In the genomic region with DNA sequence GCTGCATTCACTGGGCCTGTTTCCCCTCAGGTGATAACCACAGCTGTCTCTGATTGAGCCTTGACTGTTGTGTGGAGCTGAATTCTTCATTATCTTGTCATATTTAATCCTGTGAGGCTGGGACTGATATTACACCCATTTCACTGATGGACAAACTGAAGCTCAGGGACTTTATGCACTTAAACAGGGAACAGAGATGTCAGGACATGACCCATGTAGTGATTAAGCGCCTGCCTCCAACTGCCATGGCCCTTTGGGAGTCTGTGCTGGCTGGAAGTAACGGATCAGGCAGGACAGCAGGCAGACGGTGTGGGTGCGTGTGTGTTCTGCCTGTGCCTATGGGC, we compare ENCODE assay signal across 9 cellular contexts. TPM values are rescaled to one million over a fixed set of nuclear protein-coding genes. Genes with fewer than 3 reads are reported as not detected.
A peak's percentile ranks its signal among the peaks of the same experiment; 100 is the strongest.
DNase-seq lines count a peak whose midpoint lies in the region; ATAC-seq, FAIRE-seq and TF ChIP-seq lines count a peak whose summit lies in the region.
"Had no signal": no experiment of that assay in that cellular context is flagged by ENCODE, and none has a peak within 500 bp of the region (broad histone marks: within the 10 kb centered on the region; RNA-seq: fewer than 3 reads in every experiment).

No MANE protein-coding gene starts in this region.

- peaks cover 49 to 98% of the 10 kb centered on the region in 2 donors for H3K4me1 ChIP-seq in adrenal gland (replicated peaks in 1 of 2)
- H3K4me1 ChIP-seq in HepG2 (ENCODE audit: insufficient read depth, low read length): peaks cover 28% of the 10 kb centered on the region
- peaks cover 89% of the 10 kb centered on the region for H3K4me1 ChIP-seq in stomach smooth muscle (ENCODE audit: control insufficient read depth, insufficient read depth, low read length)

- H4K20me1 ChIP-seq in HepG2 (ENCODE audit: insufficient read depth, low read length): no peaks in the 10 kb centered on the region

- 69 to 81% (median 71%) methylated on average over 4 of the region's 4 CpGs for WGBS in adrenal gland, 4 donors
- WGBS in HepG2 (ENCODE audit: low lambda C conversion rate): 96% methylated on average over 3 of the region's 4 CpGs

- CTCF ChIA-PET in HepG2 (lab: Yijun Ruan, JAX; ENCODE audit: low intra/inter-chr PET ratio, low total read pairs): interaction anchor here (1.7 kb wide), 1 partner anchor 16 kb away, joined by 3 read pairs; no protein-coding TSS in a partner anchor

- no TSS peak for BruUV-seq in HepG2 (replicated peaks; lab: Mats Ljungman, UMichigan)

- H3K36me3 ChIP-seq in adrenal gland (replicated peaks in 1 of 2): peaks cover 0 to 6% of the 10 kb centered on the region in 2 donors
- 0 out of 5 replicates have a peak, but pooled peaks cover 0 to 9% of the 10 kb centered on the region in 2 experiments for H3K36me3 ChIP-seq in HepG2 (replicated peaks in 1 of 2; ENCODE audit: control insufficient read depth in 1 of 2, insufficient read depth in 2 of 2, low read length in 2 of 2)
- H3K36me3 ChIP-seq in stomach smooth muscle (ENCODE audit: control insufficient read depth in 2 of 2, insufficient read depth in 2 of 2, low read length in 2 of 2): peaks cover 0 to 12% of the 10 kb centered on the region in 2 donors

- in situ Hi-C loops in HepG2 (cut with HindIII; ENCODE audit: extremely low pct_ligation_motif_present, low pct_unique_long_range_greater_than_20kb): no loop called here

- H3K27ac ChIP-seq in adrenal gland (peak overlapping the region; percentile 54 to 92 (median 76)), HepG2 (ENCODE audit: extremely low read length, insufficient read depth, low read length) (no peak overlapping the region), stomach smooth muscle (ENCODE audit: low read length) (peak overlapping the region; percentile 62)

- no peak overlapping the region for H3K4me2 ChIP-seq in HepG2 (ENCODE audit: low read depth, low read length)

- H3K9ac ChIP-seq in HepG2 (ENCODE audit: insufficient read depth, low read depth, low read length) (no peak overlapping the region), stomach smooth muscle (ENCODE audit: low read length in 2 of 2) (peak overlapping the region; percentile 31 to 47)

- no peak for TF ChIP-seq POLR2A in NB4 (IDR thresholded peaks at IDR 0.05; ENCODE audit: extremely low read depth, insufficient read length)
- TF ChIP-seq POLR2A in adrenal gland (IDR thresholded peaks at IDR 0.05): no peak
- TF ChIP-seq POLR2A in HepG2 (IDR thresholded peaks at IDR 0.05; ENCODE audit: insufficient read depth in 1 of 2, low read depth in 2 of 2, low read length in 2 of 2): no peak

- H3K27me3 ChIP-seq in adrenal gland (no peaks in the 10 kb centered on the region), HepG2 (ENCODE audit: control insufficient read depth in 1 of 2, insufficient read depth in 2 of 2, low read length in 2 of 2) (no peaks in the 10 kb centered on the region), stomach smooth muscle (ENCODE audit: control insufficient read depth in 1 of 2, insufficient read depth in 2 of 2, low read length in 2 of 2) (no peaks in the 10 kb centered on the region)

- H3K4me3 ChIP-seq in NB4 (ENCODE audit: low read depth, low read length) (peak overlapping the region; percentile 51), adrenal gland (no peak overlapping the region), HepG2 (replicated peaks in 1 of 3; ENCODE audit: insufficient read depth in 1 of 3, low read depth in 2 of 3, low read length in 3 of 3) (no peak overlapping the region), stomach smooth muscle (ENCODE audit: low read length in 2 of 2) (no peak overlapping the region)
- H3K4me3 ChIP-seq: mucosa of descending colon had no signal

- no peak for ATAC-seq in HepG2
- ATAC-seq in HG02970 (IDR thresholded peaks at IDR 0.05; ENCODE audit: low FRiP score, unreplicated experiment): no peak

- no peak for TF ChIP-seq EP300 in HepG2 (IDR thresholded peaks at IDR 0.05; ENCODE audit: low read depth in 2 of 2, low read length in 2 of 2)
- TF ChIP-seq EP300 in HepG2 (CRISPR knock-in tag; IDR thresholded peaks at IDR 0.05; ENCODE audit: borderline replicate concordance): no peak

- intact Hi-C loops in adrenal gland (cut with DNase I): no loop called here
- intact Hi-C loops in HepG2 (cut with micrococcal nuclease; ENCODE audit: unreplicated experiment): no loop called here

- DNase-seq in NB4 (ENCODE audit: low read depth) (no peak), adrenal gland (no peak), HepG2 (ENCODE audit: low spot score) (no peak), hepatic stellate cell (ENCODE audit: low spot score) (no peak), inferior parietal cortex (ENCODE audit: extremely low spot score) (no peak)
- DNase-seq: NCI-H1436 had no signal

- no peak for TF ChIP-seq RAD21 in HepG2 (CRISPR knock-in tag; IDR thresholded peaks at IDR 0.05)

- H3K79me2 ChIP-seq in HepG2 (ENCODE audit: insufficient read depth, low read length): peaks cover 26% of the 10 kb centered on the region

- FAIRE-seq in HepG2 (lab: Jason Lieb, UNC): no peak

- POLR2A ChIA-PET in HepG2 (lab: Yijun Ruan, JAX): interaction anchor here (1.4 kb wide), 1 partner anchor 17 kb away, joined by 3 read pairs; no protein-coding TSS in a partner anchor

- H3K9me3 ChIP-seq in adrenal gland (replicated peaks in 1 of 3) (no peaks in the 10 kb centered on the region), HepG2 (ENCODE audit: low read length) (no peaks in the 10 kb centered on the region), stomach smooth muscle (ENCODE audit: control insufficient read depth in 2 of 2, low read length in 2 of 2) (no peaks in the 10 kb centered on the region)
- H3K9me3 ChIP-seq: mucosa of descending colon had no signal

- TF ChIP-seq CTCF in NB4 (IDR thresholded peaks at IDR 0.05; ENCODE audit: low read depth, low read length) (no peak), adrenal gland (IDR thresholded peaks at IDR 0.05) (no peak), HepG2 (CRISPR knock-in tag; IDR thresholded peaks at IDR 0.05) (no peak)

- no peak overlapping the region for H2AFZ ChIP-seq in HepG2 (ENCODE audit: low read length)

RNA-seq across cellular contexts. Expression of a gene that starts 7.5 kb away (rescaled TPM):
- total RNA-seq in adrenal gland (100 to 1,000 TPM; 109 to 275 (median 206) TPM), HepG2 (2016; rRNA removed; fragmentation: Illumina TruSeq; extraction: Trizol) (34.5 and 51.1 TPM in 2 replicates)
- polyA plus RNA-seq in adrenal gland (100 to 1,000 TPM; 133 to 163 (median 157) TPM), HepG2 (2011; rRNA removed) (66.1 and 66.2 TPM in 2 replicates)
- total RNA-seq in HepG2 (2016; cell fraction: cytosol; rRNA removed; fragmentation: Illumina TruSeq; extraction: Trizol; ENCODE audit: low read depth): 26.6 and 32.1 TPM in 2 replicates
- 33.4 and 51.3 TPM in 2 replicates for total RNA-seq in HepG2 (2016; cell fraction: insoluble cytoplasmic fraction; rRNA removed; fragmentation: Illumina TruSeq; extraction: Trizol)
- 43.7 and 48.0 TPM in 2 replicates for total RNA-seq in HepG2 (2016; cell fraction: membrane; rRNA removed; fragmentation: Illumina TruSeq; extraction: Trizol)
- 26.6 and 32.5 TPM in 2 replicates for total RNA-seq in HepG2 (2016; cell fraction: nucleus; rRNA removed; fragmentation: Illumina TruSeq; extraction: Trizol)
- polyA plus RNA-seq in HepG2 (2011; cell fraction: cytosol; rRNA removed): 64.5 and 77.2 TPM in 2 replicates
- polyA plus RNA-seq in HepG2 (2011; cell fraction: nucleus; rRNA removed): 39.4 and 42.6 TPM in 2 replicates
- polyA plus RNA-seq in HepG2 (2012): 25.4 and 25.9 TPM in 2 replicates
- 37.3 and 42.8 TPM in 2 replicates for polyA plus RNA-seq in HepG2 (2016; cell fraction: cytosol; fragmentation: Illumina TruSeq; extraction: Trizol; ENCODE audit: low read depth)
- 57.1 and 66.6 TPM in 2 replicates for polyA plus RNA-seq in HepG2 (2016; cell fraction: insoluble cytoplasmic fraction; fragmentation: Illumina TruSeq; extraction: Trizol; ENCODE audit: low read depth)
- 69.3 and 71.1 TPM in 2 replicates for polyA plus RNA-seq in HepG2 (2016; cell fraction: membrane; fragmentation: Illumina TruSeq; extraction: Trizol; ENCODE audit: low read depth)
- 73.5 and 75.3 TPM in 2 replicates for polyA plus RNA-seq in HepG2 (2016; cell fraction: nucleus; fragmentation: Illumina TruSeq; extraction: Trizol; ENCODE audit: insufficient read depth, low read depth)
- 111 and 236 TPM in 2 replicates for polyA minus RNA-seq in HepG2 (2011; rRNA and poly(A)+ RNA removed; ENCODE audit: low replicate concordance)
- 26.0 and 26.4 TPM in 2 replicates for polyA minus RNA-seq in HepG2 (2011; cell fraction: cytosol; rRNA and poly(A)+ RNA removed)
- 16.4 and 20.0 TPM in 2 replicates for polyA minus RNA-seq in HepG2 (2011; cell fraction: nucleus; rRNA and poly(A)+ RNA removed)

RNA-seq across cellular contexts. Expression of a gene that starts 25.4 kb away (rescaled TPM):
- total RNA-seq in adrenal gland: 100 to 1,000 TPM in 7 of 8 donors, 10 to 100 TPM in 1; 81.7 to 468 (median 224) TPM
- polyA plus RNA-seq in adrenal gland: 100 to 1,000 TPM; 159 to 496 (median 451) TPM
- 25.6 and 93.2 TPM in 2 replicates for total RNA-seq in HepG2 (2016; rRNA removed; fragmentation: Illumina TruSeq; extraction: Trizol)
- 12.3 and 13.3 TPM in 2 replicates for total RNA-seq in HepG2 (2016; cell fraction: cytosol; rRNA removed; fragmentation: Illumina TruSeq; extraction: Trizol; ENCODE audit: low read depth)
- 23.5 and 94.1 TPM in 2 replicates for total RNA-seq in HepG2 (2016; cell fraction: insoluble cytoplasmic fraction; rRNA removed; fragmentation: Illumina TruSeq; extraction: Trizol)
- 18.0 and 19.0 TPM in 2 replicates for total RNA-seq in HepG2 (2016; cell fraction: membrane; rRNA removed; fragmentation: Illumina TruSeq; extraction: Trizol)
- 106 and 120 TPM in 2 replicates for total RNA-seq in HepG2 (2016; cell fraction: nucleus; rRNA removed; fragmentation: Illumina TruSeq; extraction: Trizol)
- 158 and 173 TPM in 2 replicates for polyA plus RNA-seq in HepG2 (2011; rRNA removed)
- polyA plus RNA-seq in HepG2 (2011; cell fraction: cytosol; rRNA removed): 99.8 and 199 TPM in 2 replicates
- 824 and 1,487 TPM in 2 replicates for polyA plus RNA-seq in HepG2 (2011; cell fraction: nucleus; rRNA removed)
- polyA plus RNA-seq in HepG2 (2012): 48.8 and 75.5 TPM in 2 replicates
- 10.5 and 10.8 TPM in 2 replicates for polyA plus RNA-seq in HepG2 (2016; cell fraction: cytosol; fragmentation: Illumina TruSeq; extraction: Trizol; ENCODE audit: low read depth)
- polyA plus RNA-seq in HepG2 (2016; cell fraction: insoluble cytoplasmic fraction; fragmentation: Illumina TruSeq; extraction: Trizol; ENCODE audit: low read depth): 26.4 and 37.1 TPM in 2 replicates
- 15.3 and 17.6 TPM in 2 replicates for polyA plus RNA-seq in HepG2 (2016; cell fraction: membrane; fragmentation: Illumina TruSeq; extraction: Trizol; ENCODE audit: low read depth)
- 390 and 409 TPM in 2 replicates for polyA plus RNA-seq in HepG2 (2016; cell fraction: nucleus; fragmentation: Illumina TruSeq; extraction: Trizol; ENCODE audit: insufficient read depth, low read depth)
- 84.6 and 160 TPM in 2 replicates for polyA minus RNA-seq in HepG2 (2011; rRNA and poly(A)+ RNA removed; ENCODE audit: low replicate concordance)
- polyA minus RNA-seq in HepG2 (2011; cell fraction: cytosol; rRNA and poly(A)+ RNA removed): 55.4 and 70.0 TPM in 2 replicates
- polyA minus RNA-seq in HepG2 (2011; cell fraction: nucleus; rRNA and poly(A)+ RNA removed): 81.1 and 108 TPM in 2 replicates

RNA-seq across cellular contexts. Expression of a gene that starts 35.4 kb away (rescaled TPM):
- total RNA-seq in adrenal gland (under 1 TPM in 3 of 8 donors, not detected in 5; 0.36 to 0.76 (median 0.60) TPM), HepG2 (2016; rRNA removed; fragmentation: Illumina TruSeq; extraction: Trizol) (0.07 TPM in 1 of 2 replicates, not detected in the other)
- polyA plus RNA-seq in adrenal gland (under 1 TPM; 0.09 to 0.64 (median 0.47) TPM), HepG2 (2011; rRNA removed) (0.41 and 0.44 TPM in 2 replicates)
- not detected in 2 replicates for total RNA-seq in HepG2 (2016; cell fraction: cytosol; rRNA removed; fragmentation: Illumina TruSeq; extraction: Trizol; ENCODE audit: low read depth)
- total RNA-seq in HepG2 (2016; cell fraction: insoluble cytoplasmic fraction; rRNA removed; fragmentation: Illumina TruSeq; extraction: Trizol): 0.06 TPM in 1 of 2 replicates, not detected in the other
- not detected in 2 replicates for total RNA-seq in HepG2 (2016; cell fraction: membrane; rRNA removed; fragmentation: Illumina TruSeq; extraction: Trizol)
- 0.25 TPM in 1 of 2 replicates, not detected in the other for total RNA-seq in HepG2 (2016; cell fraction: nucleus; rRNA removed; fragmentation: Illumina TruSeq; extraction: Trizol)
- 0.08 and 0.15 TPM in 2 replicates for polyA plus RNA-seq in HepG2 (2011; cell fraction: cytosol; rRNA removed)
- polyA plus RNA-seq in HepG2 (2011; cell fraction: nucleus; rRNA removed): 1.3 and 2.1 TPM in 2 replicates
- 0.17 and 0.37 TPM in 2 replicates for polyA plus RNA-seq in HepG2 (2012)
- not detected in 2 replicates for polyA plus RNA-seq in HepG2 (2016; cell fraction: cytosol; fragmentation: Illumina TruSeq; extraction: Trizol; ENCODE audit: low read depth)
- polyA plus RNA-seq in HepG2 (2016; cell fraction: insoluble cytoplasmic fraction; fragmentation: Illumina TruSeq; extraction: Trizol; ENCODE audit: low read depth): not detected in 2 replicates
- not detected in 2 replicates for polyA plus RNA-seq in HepG2 (2016; cell fraction: membrane; fragmentation: Illumina TruSeq; extraction: Trizol; ENCODE audit: low read depth)
- 0.42 TPM in 1 of 2 replicates, not detected in the other for polyA plus RNA-seq in HepG2 (2016; cell fraction: nucleus; fragmentation: Illumina TruSeq; extraction: Trizol; ENCODE audit: insufficient read depth, low read depth)
- polyA minus RNA-seq in HepG2 (2011; rRNA and poly(A)+ RNA removed; ENCODE audit: low replicate concordance): 0.09 and 0.34 TPM in 2 replicates
- not detected in 2 replicates for polyA minus RNA-seq in HepG2 (2011; cell fraction: cytosol; rRNA and poly(A)+ RNA removed)
- polyA minus RNA-seq in HepG2 (2011; cell fraction: nucleus; rRNA and poly(A)+ RNA removed): 0.90 TPM in 1 of 2 replicates, not detected in the other

RNA-seq across cellular contexts. Expression of a gene that starts 38.5 kb away (rescaled TPM):
- total RNA-seq in adrenal gland (10 to 100 TPM in 1 of 8 donors, under 1 TPM in 5, not detected in 2; 0.07 to 48.8 (median 0.43) TPM), HepG2 (2016; rRNA removed; fragmentation: Illumina TruSeq; extraction: Trizol) (14.3 and 29.8 TPM in 2 replicates)
- polyA plus RNA-seq in adrenal gland (under 1 TPM; 0.05 to 0.30 (median 0.08) TPM), HepG2 (2011; rRNA removed) (164 and 247 TPM in 2 replicates)
- 9.4 and 12.0 TPM in 2 replicates for total RNA-seq in HepG2 (2016; cell fraction: cytosol; rRNA removed; fragmentation: Illumina TruSeq; extraction: Trizol; ENCODE audit: low read depth)
- 14.3 and 31.3 TPM in 2 replicates for total RNA-seq in HepG2 (2016; cell fraction: insoluble cytoplasmic fraction; rRNA removed; fragmentation: Illumina TruSeq; extraction: Trizol)
- 13.7 and 15.1 TPM in 2 replicates for total RNA-seq in HepG2 (2016; cell fraction: membrane; rRNA removed; fragmentation: Illumina TruSeq; extraction: Trizol)
- 51.2 and 60.9 TPM in 2 replicates for total RNA-seq in HepG2 (2016; cell fraction: nucleus; rRNA removed; fragmentation: Illumina TruSeq; extraction: Trizol)
- polyA plus RNA-seq in HepG2 (2011; cell fraction: cytosol; rRNA removed): 69.6 and 77.8 TPM in 2 replicates
- polyA plus RNA-seq in HepG2 (2011; cell fraction: nucleus; rRNA removed): 645 and 755 TPM in 2 replicates
- polyA plus RNA-seq in HepG2 (2012): 101 and 126 TPM in 2 replicates
- 7.3 and 7.5 TPM in 2 replicates for polyA plus RNA-seq in HepG2 (2016; cell fraction: cytosol; fragmentation: Illumina TruSeq; extraction: Trizol; ENCODE audit: low read depth)
- 17.2 and 22.9 TPM in 2 replicates for polyA plus RNA-seq in HepG2 (2016; cell fraction: insoluble cytoplasmic fraction; fragmentation: Illumina TruSeq; extraction: Trizol; ENCODE audit: low read depth)
- polyA plus RNA-seq in HepG2 (2016; cell fraction: membrane; fragmentation: Illumina TruSeq; extraction: Trizol; ENCODE audit: low read depth): 12.8 and 13.7 TPM in 2 replicates
- 146 and 148 TPM in 2 replicates for polyA plus RNA-seq in HepG2 (2016; cell fraction: nucleus; fragmentation: Illumina TruSeq; extraction: Trizol; ENCODE audit: insufficient read depth, low read depth)
- polyA minus RNA-seq in HepG2 (2011; rRNA and poly(A)+ RNA removed; ENCODE audit: low replicate concordance): 0.14 and 257 TPM in 2 replicates
- polyA minus RNA-seq in HepG2 (2011; cell fraction: cytosol; rRNA and poly(A)+ RNA removed): 61.1 and 83.0 TPM in 2 replicates
- polyA minus RNA-seq in HepG2 (2011; cell fraction: nucleus; rRNA and poly(A)+ RNA removed): 113 and 140 TPM in 2 replicates

RNA-seq across cellular contexts. Expression of a gene that starts 48.7 kb away (rescaled TPM):
- total RNA-seq in adrenal gland (10 to 100 TPM; 44.9 to 96.3 (median 55.2) TPM), HepG2 (2016; rRNA removed; fragmentation: Illumina TruSeq; extraction: Trizol) (81.4 and 96.1 TPM in 2 replicates)
- polyA plus RNA-seq in adrenal gland (100 to 1,000 TPM in 2 of 3 donors, 10 to 100 TPM in 1; 55.9 to 182 (median 144) TPM), HepG2 (2011; rRNA removed) (32.8 and 43.1 TPM in 2 replicates)
- 66.4 and 85.9 TPM in 2 replicates for total RNA-seq in HepG2 (2016; cell fraction: cytosol; rRNA removed; fragmentation: Illumina TruSeq; extraction: Trizol; ENCODE audit: low read depth)
- total RNA-seq in HepG2 (2016; cell fraction: insoluble cytoplasmic fraction; rRNA removed; fragmentation: Illumina TruSeq; extraction: Trizol): 79.0 and 101 TPM in 2 replicates
- total RNA-seq in HepG2 (2016; cell fraction: membrane; rRNA removed; fragmentation: Illumina TruSeq; extraction: Trizol): 126 and 147 TPM in 2 replicates
- total RNA-seq in HepG2 (2016; cell fraction: nucleus; rRNA removed; fragmentation: Illumina TruSeq; extraction: Trizol): 83.9 and 92.3 TPM in 2 replicates
- 29.8 and 39.8 TPM in 2 replicates for polyA plus RNA-seq in HepG2 (2011; cell fraction: cytosol; rRNA removed)
- 174 and 179 TPM in 2 replicates for polyA plus RNA-seq in HepG2 (2011; cell fraction: nucleus; rRNA removed)
- polyA plus RNA-seq in HepG2 (2012): 38.5 and 48.9 TPM in 2 replicates
- 54.5 and 72.4 TPM in 2 replicates for polyA plus RNA-seq in HepG2 (2016; cell fraction: cytosol; fragmentation: Illumina TruSeq; extraction: Trizol; ENCODE audit: low read depth)
- polyA plus RNA-seq in HepG2 (2016; cell fraction: insoluble cytoplasmic fraction; fragmentation: Illumina TruSeq; extraction: Trizol; ENCODE audit: low read depth): 62.4 and 77.5 TPM in 2 replicates
- 89.6 and 91.5 TPM in 2 replicates for polyA plus RNA-seq in HepG2 (2016; cell fraction: membrane; fragmentation: Illumina TruSeq; extraction: Trizol; ENCODE audit: low read depth)
- polyA plus RNA-seq in HepG2 (2016; cell fraction: nucleus; fragmentation: Illumina TruSeq; extraction: Trizol; ENCODE audit: insufficient read depth, low read depth): 124 and 130 TPM in 2 replicates
- polyA minus RNA-seq in HepG2 (2011; rRNA and poly(A)+ RNA removed; ENCODE audit: low replicate concordance): 61.7 and 107 TPM in 2 replicates
- polyA minus RNA-seq in HepG2 (2011; cell fraction: cytosol; rRNA and poly(A)+ RNA removed): 15.9 and 21.4 TPM in 2 replicates
- 46.6 and 52.5 TPM in 2 replicates for polyA minus RNA-seq in HepG2 (2011; cell fraction: nucleus; rRNA and poly(A)+ RNA removed)
